In genomic region chr7:141844256-141844655, GRCh38 we compare ENCODE assay signal across 16 cellular contexts. TPM values are rescaled to one million over a fixed set of nuclear protein-coding genes. Genes with fewer than 3 reads are reported as not detected.
DNase-seq lines count a peak whose midpoint lies in the region; ATAC-seq lines count a peak whose summit lies in the region.
"Had no signal": no experiment of that assay in that cellular context is flagged by ENCODE, and none has a peak within 500 bp of the region (broad histone marks: within the 10 kb centered on the region; RNA-seq: fewer than 3 reads in every experiment).

No MANE protein-coding gene starts in this region.

- no peaks in the 10 kb centered on the region for H3K79me1 ChIP-seq in neuronal stem cell (ENCODE audit: low read depth, low read length)

- H3K14ac ChIP-seq in neuronal stem cell (ENCODE audit: low read length), result peak overlapping the region; percentile 86

- no peak overlapping the region for H3K4me2 ChIP-seq in neuronal stem cell (ENCODE audit: insufficient read depth, low read length, poor library complexity, severe bottlenecking)

- no peak overlapping the region for H4K91ac ChIP-seq in neuronal stem cell (ENCODE audit: low read depth, low read length, poor library complexity)

- H2BK12ac ChIP-seq in neuronal stem cell (ENCODE audit: low read length), result no peak overlapping the region

- no peak overlapping the region for H3K4ac ChIP-seq in neuronal stem cell (ENCODE audit: low read length)

- no peaks in the 10 kb centered on the region for H3K9me3 ChIP-seq in neuronal stem cell (replicated peaks in 1 of 2; ENCODE audit: control insufficient read depth in 2 of 2, insufficient read depth in 1 of 2, low read depth in 1 of 2, low read length in 2 of 2)

- no peak overlapping the region for H3K23ac ChIP-seq in neuronal stem cell (ENCODE audit: low read depth, low read length, poor library complexity)

- H4K8ac ChIP-seq in neuronal stem cell (ENCODE audit: low read depth, low read length), result no peak overlapping the region

- no peaks in the 10 kb centered on the region for H3K4me1 ChIP-seq in neuronal stem cell (ENCODE audit: control insufficient read depth in 2 of 2, insufficient read depth in 1 of 2, low read depth in 1 of 2, low read length in 2 of 2)

- no peak overlapping the region for H3K27ac ChIP-seq in neuronal stem cell (replicated peaks; ENCODE audit: low read length)

- H3K36me3 ChIP-seq in neuronal stem cell (replicated peaks in 1 of 2; ENCODE audit: control insufficient read depth in 2 of 2, insufficient read depth in 2 of 2, low read length in 2 of 2), result no peaks in the 10 kb centered on the region

- no peak overlapping the region for H2AFZ ChIP-seq in neuronal stem cell (ENCODE audit: low read length)

- no peak overlapping the region for H2AK5ac ChIP-seq in neuronal stem cell (ENCODE audit: low read depth, low read length)

- H2BK5ac ChIP-seq in neuronal stem cell (ENCODE audit: low read length), result no peak overlapping the region

- intact Hi-C loops in sciatic nerve (cut with DNase I), result no loop called here

- H2BK15ac ChIP-seq in neuronal stem cell (ENCODE audit: low read length), result no peak overlapping the region

- H3K4me3 ChIP-seq in neuronal stem cell (ENCODE audit: low read length in 2 of 2), result no peak overlapping the region
- H3K4me3 ChIP-seq: GM12878 had no signal

- ATAC-seq in sciatic nerve (no peak), HG03442 (IDR thresholded peaks at IDR 0.05; ENCODE audit: unreplicated experiment) (no peak)
- ATAC-seq: CD8-positive, alpha-beta T cell; GM12878; HCT116; PC-3 had no signal

- H3K27me3 ChIP-seq in neuronal stem cell (ENCODE audit: control insufficient read depth in 3 of 3, insufficient read depth in 3 of 3, low read depth in 1 of 3, low read length in 3 of 3), result no peaks in the 10 kb centered on the region

- peak; percentile 66 for DNase-seq in DMS53 (lab: John Stamatoyannopoulos, UW)
- peak; percentile 70 for DNase-seq in NCI-H2029 (lab: John Stamatoyannopoulos, UW)
- DNase-seq in NCI-H774 (lab: John Stamatoyannopoulos, UW), result peak; percentile 54
- DNase-seq in neuronal stem cell (ENCODE audit: low spot score), result no peak
- no peak for DNase-seq in sciatic nerve (ENCODE audit: low spot score)
- no peak for DNase-seq in NCI-H187 treated with DMSO at 0.1 percent for 48 hours (lab: John Stamatoyannopoulos, UW)
- DNase-seq: CD8-positive, alpha-beta T cell; NCI-H1930; PC-3; T-helper 9 cell had no signal

- no peak overlapping the region for H3K18ac ChIP-seq in neuronal stem cell (ENCODE audit: low read length)

- no peak overlapping the region for H2BK120ac ChIP-seq in neuronal stem cell (ENCODE audit: low read depth, low read length)

- no peak overlapping the region for H3K9ac ChIP-seq in neuronal stem cell (ENCODE audit: low read depth, low read length, poor library complexity)

RNA-seq across cellular contexts. Expression of gene PRSS37, which starts 3.0 kb away (rescaled TPM):
- not detected for polyA plus RNA-seq in neuronal stem cell (2013, experiment 1 of 2)
- polyA plus RNA-seq in neuronal stem cell (2013, experiment 2 of 2), result not detected
- total RNA-seq in sciatic nerve, result not detected
- total RNA-seq: CD8-positive, alpha-beta T cell; GM12878; NCI-H460; PC-3 had no signal
- polyA plus RNA-seq: AG04450, BJ, GM12878 had no signal

RNA-seq across cellular contexts. Expression of gene TAS2R5, which starts 54.2 kb away (rescaled TPM):
- 0.73 TPM for polyA plus RNA-seq in neuronal stem cell (2013, experiment 1 of 2)
- polyA plus RNA-seq in neuronal stem cell (2013, experiment 2 of 2), result 0.96 TPM
- 6.2 TPM for total RNA-seq in sciatic nerve

Comparison
In these comparisons a context has a peak if more than half of its experiments do, and no peak if none do; other contexts are left out.
1. DNase-seq: peak in DMS53 (single experiment), NCI-H2029 (single experiment) and NCI-H774 (single experiment); none in neuronal stem cell (single experiment), sciatic nerve (single experiment) and NCI-H187 treated with DMSO at 0.1 percent for 48 hours (single experiment).